ENCODE assay signal across 30 cellular contexts in genomic region chr5:71663166-71663565, GRCh38. TPM values are rescaled to one million over a fixed set of nuclear protein-coding genes. Genes with fewer than 3 reads are reported as not detected.
"Had no signal": no experiment of that assay in that cellular context is flagged by ENCODE, and none has a peak within 500 bp of the region (broad histone marks: within the 10 kb centered on the region; RNA-seq: fewer than 3 reads in every experiment).

No MANE protein-coding gene starts in this region.

- DNase-seq: activated CD4-positive, alpha-beta memory T cell treated with anti-CD3 and anti-CD28 coated beads, Interleukin-2, amount 10 ng/mL, durations not matched to agents 7 days and 5 days; activated CD4-positive, alpha-beta T cell treated with anti-CD3 and anti-CD28 coated beads for 1 hour; activated CD4-positive, alpha-beta T cell treated with anti-CD3 and anti-CD28 coated beads for 48 hours; activated CD4-positive, CD25-positive, alpha-beta regulatory T cell; activated CD8-positive, alpha-beta memory T cell treated with anti-CD3 and anti-CD28 coated beads for 24 hours; activated CD8-positive, alpha-beta memory T cell treated with anti-CD3 and anti-CD28 coated beads, Interleukin-2, amount 10 ng/mL, durations not matched to agents 7 days and 5 days; activated CD8-positive, alpha-beta memory T cell treated with anti-CD3 and anti-CD28 coated beads, Interleukin-2, amount 50 U/mL, for 48 hours; activated effector memory CD4-positive, alpha-beta T cell treated with Interleukin-2 at 50 U/mL for 16 hours; activated naive CD4-positive, alpha-beta T cell treated with anti-CD3 and anti-CD28 coated beads, Interleukin-2, amount 10 ng/mL, durations not matched to agents 7 days and 5 days; activated T-cell treated with anti-CD3 and anti-CD28 coated beads, Interleukin-2, amount 50 U/mL, for 48 hours; amniotic stem cell; aorta; brain microvascular endothelial cell; central memory CD4-positive, alpha-beta T cell; Karpas-422; NCI-H1105; NCI-H1417 treated with DMSO at 0.1 percent for 48 hours; NCI-H1930; NCI-H2081 treated with DMSO at 0.1 percent for 48 hours; NCI-H2171; NCI-H510A; NCI-H748 treated with DMSO at 0.1 percent for 48 hours; NK-92 treated with Interleukin-12 subunit alpha and Interleukin-12 subunit beta, amount 100 ng/mL, for 24 hours; Right ventricle myocardium superior; T-helper 1 cell; T-helper 2 cell; T-helper 9 cell; WERI-Rb-1 had no signal

- H3K36me3 ChIP-seq: brain microvascular endothelial cell, WERI-Rb-1 had no signal

- ATAC-seq: activated CD8-positive, alpha-beta memory T cell treated with anti-CD3 and anti-CD28 coated beads, Interleukin-2, amount 10 ng/mL, durations not matched to agents 7 days and 5 days had no signal

- H3K27me3 ChIP-seq: brain microvascular endothelial cell had no signal

- H3K27ac ChIP-seq: brain microvascular endothelial cell, WERI-Rb-1 had no signal

RNA-seq across cellular contexts. Expression of gene CARTPT, which starts 55.9 kb away (rescaled TPM):
- total RNA-seq: activated CD4-positive, alpha-beta memory T cell treated with anti-CD3 and anti-CD28 coated beads, Interleukin-2, amount 10 ng/mL, durations not matched to agents 7 days and 5 days; activated CD8-positive, alpha-beta memory T cell treated with anti-CD3 and anti-CD28 coated beads, Interleukin-2, amount 10 ng/mL, durations not matched to agents 7 days and 5 days; aorta; cerebellum; MCF 10A; Right ventricle myocardium superior had no signal
